Comparison of ENCODE assay signal across 8 cellular contexts in the genomic region with DNA sequence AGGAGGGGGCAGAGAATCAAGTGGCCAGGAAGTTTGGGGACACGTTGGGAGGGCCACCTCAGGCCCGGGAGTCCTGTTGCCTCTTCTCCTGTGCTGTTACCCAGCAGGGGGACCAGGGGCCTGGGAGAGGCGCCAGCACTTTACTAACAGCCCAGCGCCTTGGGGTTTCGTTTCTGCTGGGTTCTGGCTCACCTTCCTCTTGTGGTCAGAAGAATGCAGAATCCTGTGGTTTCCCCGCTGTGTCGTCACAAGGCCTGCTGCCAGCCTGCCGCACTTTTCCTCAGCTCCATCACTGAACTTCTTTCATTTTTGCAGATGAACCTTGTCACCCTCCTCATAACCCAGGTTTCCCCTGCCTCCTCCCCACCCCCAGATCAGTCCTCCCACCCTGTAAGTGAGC.
A peak's percentile ranks its signal among the peaks of the same experiment; 100 is the strongest.
DNase-seq lines count a peak whose midpoint lies in the region; ATAC-seq and TF ChIP-seq lines count a peak whose summit lies in the region.

No MANE protein-coding gene starts in this region.

- TF ChIP-seq POLR2A in IMR-90 (IDR thresholded peaks at IDR 0.05; ENCODE audit: low read depth, low read length): no peak

- peak overlapping the region; percentile 89 for H2BK120ac ChIP-seq in IMR-90 (ENCODE audit: low read depth, low read length)

- no peaks in the 10 kb centered on the region; the same call in none of the 2 replicates for H3K9me1 ChIP-seq in IMR-90 (ENCODE audit: insufficient read depth, low read length)

- H3K4me1 ChIP-seq in IMR-90 (ENCODE audit: control insufficient read depth, insufficient read depth, low read length): peaks cover 19% of the 10 kb centered on the region

- H3K27me3 Mint-ChIP-seq in chondrocyte (ENCODE audit: low read depth) (peaks cover 4% of the 10 kb centered on the region), natural killer cell (ENCODE audit: low read depth in 2 of 2) (no peaks in the 10 kb centered on the region)

- H3K4me1 Mint-ChIP-seq in chondrocyte (ENCODE audit: low read depth): peaks cover 45% of the 10 kb centered on the region
- H3K4me1 Mint-ChIP-seq in natural killer cell: peaks cover 21 to 26% of the 10 kb centered on the region in 2 donors

- H3K9me3 ChIP-seq in IMR-90 (ENCODE audit: control insufficient read depth, insufficient read depth, low read length): no peaks in the 10 kb centered on the region

- H2BK15ac ChIP-seq in IMR-90 (ENCODE audit: low read depth, low read length): peak overlapping the region; percentile 93; the same call in 2 of the 3 replicates

- peak overlapping the region; percentile 48 for H3K9ac ChIP-seq in IMR-90 (ENCODE audit: low read depth, low read length)

- peak overlapping the region; percentile 90 for H2BK20ac ChIP-seq in IMR-90 (ENCODE audit: low read depth, low read length)

- H3K4me3 Mint-ChIP-seq in chondrocyte (ENCODE audit: unreplicated experiment): no peak overlapping the region
- H3K4me3 Mint-ChIP-seq in natural killer cell: no peak overlapping the region

- DNase-seq in C1 segment of cervical spinal cord (lab: John Stamatoyannopoulos, UW) (peak in 9 of 14 donors; percentile 12 to 69 (median 26)), IMR-90 (peak; percentile 98), chondrocyte (ENCODE audit: low spot score) (no peak), natural killer cell (peak; percentile 45), substantia nigra (lab: John Stamatoyannopoulos, UW) (peak in 32 of 49 donors; percentile 3 to 69 (median 36))
- peak; percentile 49 for DNase-seq in activated CD4-positive, CD25-positive, alpha-beta regulatory T cell treated with anti-CD3 and anti-CD28 coated beads, Interleukin-2, amount 50 U/mL, for 72 hours

- WGBS in IMR-90 (ENCODE audit: extremely low coverage in 2 of 2, insufficient read length in 1 of 2), 2 experiments: 2% methylated on average over 8 of the region's 8 CpGs; no CpG with 5 or more reads in 1 of the 2 experiments

- H4K91ac ChIP-seq in IMR-90 (ENCODE audit: insufficient read depth, low read depth, low read length): peak overlapping the region; percentile 85

- H4K20me1 ChIP-seq in IMR-90 (ENCODE audit: insufficient read depth, low read length): no peaks in the 10 kb centered on the region

- TF ChIP-seq RAD21 in IMR-90 (IDR thresholded peaks at IDR 0.05; ENCODE audit: low read length): peak; percentile 10; the same call in 1 of the 2 replicates

- dilution Hi-C loops in IMR-90 (cut with HindIII; ENCODE audit: low sequenced_read_pairs, unreplicated experiment): no loop called here

- H3K4me2 ChIP-seq in IMR-90 (ENCODE audit: low read depth, low read length): peak overlapping the region; percentile 77

- H3K27ac ChIP-seq in IMR-90 (ENCODE audit: insufficient read depth, low read length) (peak overlapping the region; percentile 65), substantia nigra (ENCODE audit: low read depth, low read length, poor library complexity, severe bottlenecking) (no peak overlapping the region)

- in situ Hi-C loops in IMR-90 (cut with MboI; ENCODE audit: low sequenced_read_pairs): loop anchor here (10.0 kb wide), 1 partner anchor 160 kb away; no protein-coding TSS in a partner anchor

- H3K36me3 Mint-ChIP-seq in chondrocyte (ENCODE audit: low read depth) (no peaks in the 10 kb centered on the region), natural killer cell (no peaks in the 10 kb centered on the region)

- no peak overlapping the region for H3K4me3 ChIP-seq in IMR-90 (ENCODE audit: insufficient read depth, low read depth, low read length)

- H3K18ac ChIP-seq in IMR-90 (ENCODE audit: low read depth, low read length): peak overlapping the region; percentile 73

- peak overlapping the region; percentile 63 for H4K5ac ChIP-seq in IMR-90 (ENCODE audit: low read depth, low read length)

- H2AFZ ChIP-seq in IMR-90 (replicated peaks; ENCODE audit: low read length, poor library complexity): peak overlapping the region; percentile 86

- peak overlapping the region; percentile 81 for H3K27ac Mint-ChIP-seq in chondrocyte (ENCODE audit: unreplicated experiment)
- H3K27ac Mint-ChIP-seq in natural killer cell: peak overlapping the region in 1 of 2 donors; percentile 81

- TF ChIP-seq CTCF in IMR-90 (conservative IDR thresholded peaks at IDR 0.05; ENCODE audit: low read depth, low read length) (peak; percentile 28; the same call in 1 of the 2 replicates), chondrocyte (IDR thresholded peaks at IDR 0.05) (peak; percentile 38), natural killer cell (IDR thresholded peaks at IDR 0.05) (no peak)

- peak overlapping the region; percentile 83 to 97 for H4K8ac ChIP-seq in IMR-90 (ENCODE audit: low read depth in 2 of 2, low read length in 2 of 2)

- ATAC-seq in GM19463 (IDR thresholded peaks at IDR 0.05; ENCODE audit: unreplicated experiment): peak; percentile 79
- peak; percentile 67 for ATAC-seq in IMR-90 (ENCODE audit: low read depth)
- peak; percentile 18 to 56 (median 55) for ATAC-seq in natural killer cell
- no peak for ATAC-seq in HG03280 (IDR thresholded peaks at IDR 0.05; ENCODE audit: unreplicated experiment)

- intact Hi-C loops in IMR-90 (cut with micrococcal nuclease) (no loop called here), natural killer cell (cut with micrococcal nuclease) (loop anchor here (5.0 kb wide), 1 partner anchor 148 kb away; no protein-coding TSS in a partner anchor)

- POLR2A ChIA-PET in IMR-90 (lab: Charles Lee; ENCODE audit: unreplicated experiment): no interaction called here

- peak overlapping the region; percentile 61 for H3K14ac ChIP-seq in IMR-90 (replicated peaks; ENCODE audit: low read depth, low read length)

- H3K56ac ChIP-seq in IMR-90 (ENCODE audit: extremely low read depth, insufficient read depth, low read length): peak overlapping the region; percentile 38; the same call in 1 of the 2 replicates

- H2AK9ac ChIP-seq in IMR-90 (replicated peaks; ENCODE audit: low read depth, low read length, poor library complexity): peak overlapping the region; percentile 63

- no TSS peak for BruUV-seq in IMR-90 (replicated peaks; lab: Mats Ljungman, UMichigan)

- peak overlapping the region; percentile 85 for H2BK5ac ChIP-seq in IMR-90 (ENCODE audit: low read depth, low read length, poor library complexity, severe bottlenecking)

- no peaks in the 10 kb centered on the region; a peak in 1 of 4 replicates for H3K79me1 ChIP-seq in IMR-90 (ENCODE audit: low read depth in 1 of 2, low read length in 2 of 2)

- CTCF ChIA-PET in IMR-90 (lab: Yijun Ruan, JAX): interaction anchor here (1.0 to 3.7 kb wide), 2 partner anchors 25 to 26 kb away, joined by 3 to 48 read pairs; no protein-coding TSS in a partner anchor

- no peaks in the 10 kb centered on the region for H3K27me3 ChIP-seq in IMR-90 (ENCODE audit: control insufficient read depth, insufficient read depth, low read length)

- peak overlapping the region; percentile 91 for H2AK5ac ChIP-seq in IMR-90 (ENCODE audit: low read depth, low read length)

- no peaks in the 10 kb centered on the region for H3K9me3 Mint-ChIP-seq in chondrocyte (ENCODE audit: low read depth)
- no peaks in the 10 kb centered on the region for H3K9me3 Mint-ChIP-seq in natural killer cell

- peak overlapping the region; percentile 87 for H3K4ac ChIP-seq in IMR-90 (ENCODE audit: low read depth, low read length)

- H3K23ac ChIP-seq in IMR-90 (ENCODE audit: low read depth, low read length): peak overlapping the region; percentile 51

- no peaks in the 10 kb centered on the region for H3K36me3 ChIP-seq in IMR-90 (ENCODE audit: control insufficient read depth, insufficient read depth, low read length)

TF ChIP-seq in IMR-90, 13 proteins besides CTCF, POLR2A, EP300 and RAD21:
- TF ChIP-seq, protein P1, sequence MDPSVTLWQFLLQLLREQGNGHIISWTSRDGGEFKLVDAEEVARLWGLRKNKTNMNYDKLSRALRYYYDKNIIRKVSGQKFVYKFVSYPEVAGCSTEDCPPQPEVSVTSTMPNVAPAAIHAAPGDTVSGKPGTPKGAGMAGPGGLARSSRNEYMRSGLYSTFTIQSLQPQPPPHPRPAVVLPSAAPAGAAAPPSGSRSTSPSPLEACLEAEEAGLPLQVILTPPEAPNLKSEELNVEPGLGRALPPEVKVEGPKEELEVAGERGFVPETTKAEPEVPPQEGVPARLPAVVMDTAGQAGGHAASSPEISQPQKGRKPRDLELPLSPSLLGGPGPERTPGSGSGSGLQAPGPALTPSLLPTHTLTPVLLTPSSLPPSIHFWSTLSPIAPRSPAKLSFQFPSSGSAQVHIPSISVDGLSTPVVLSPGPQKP (IDR thresholded peaks at IDR 0.05; ENCODE audit: borderline replicate concordance, low read depth, low read length): no peak
- TF ChIP-seq BHLHE40 (IDR thresholded peaks at IDR 0.05; ENCODE audit: low read depth, low read length) (peak; percentile 46; the same call in 1 of the 2 replicates), NFE2L2 (IDR thresholded peaks at IDR 0.05; ENCODE audit: low read depth, low read length) (no peak), RCOR1 (IDR thresholded peaks at IDR 0.05; ENCODE audit: insufficient replicate concordance, low read length) (peak; percentile 46), CEBPB (IDR thresholded peaks at IDR 0.05; ENCODE audit: low read depth, low read length) (peak; percentile 76)
